In the genomic region with DNA sequence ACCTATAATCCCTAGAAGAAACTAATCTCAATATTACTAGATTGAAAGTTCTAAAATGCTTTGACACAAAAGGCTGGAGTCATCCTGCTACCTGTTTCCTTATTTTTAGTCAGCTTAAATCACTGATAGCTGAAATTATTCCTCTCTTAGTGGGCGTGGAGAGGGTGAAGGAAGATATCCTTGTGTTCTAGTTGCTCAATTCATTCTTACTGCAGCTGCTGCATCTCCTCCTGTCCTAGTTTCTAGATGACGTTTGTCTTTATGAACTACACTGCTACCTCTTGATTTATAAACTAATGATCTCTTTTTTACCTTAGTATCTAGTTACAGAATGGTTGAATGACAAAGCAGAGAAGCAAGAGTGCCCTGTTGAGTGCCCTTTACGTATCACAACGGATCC, we compare ENCODE assay signal across 24 cellular contexts. TPM values are rescaled to one million over a fixed set of nuclear protein-coding genes. Genes with fewer than 3 reads are reported as not detected.
DNase-seq lines count a peak whose midpoint lies in the region; ATAC-seq and TF ChIP-seq lines count a peak whose summit lies in the region.
"Had no signal": no experiment of that assay in that cellular context is flagged by ENCODE, and none has a peak within 500 bp of the region (broad histone marks: within the 10 kb centered on the region; RNA-seq: fewer than 3 reads in every experiment).

No MANE protein-coding gene starts in this region.

- no peak overlapping the region for H3K4me3 Mint-ChIP-seq in activated naive CD8-positive, alpha-beta T cell
- H3K4me3 Mint-ChIP-seq in activated naive CD8-positive, alpha-beta T cell treated with anti-CD3 and anti-CD28 coated beads for 36 hours: no peak overlapping the region
- H3K4me3 Mint-ChIP-seq in T-helper 17 cell (no peak overlapping the region), glutamatergic neuron (ENCODE audit: unreplicated experiment) (peak overlapping the region; percentile 6)
- H3K4me3 Mint-ChIP-seq: activated naive CD4-positive, alpha-beta T cell treated with anti-CD3 and anti-CD28 coated beads, Interleukin-2, amount 10 ng/mL, durations not matched to agents 7 days and 5 days; CD14-positive monocyte; IgD-negative memory B cell; T-helper 2 cell treated with Interferon-gamma antibody and Interleukin-4, amounts not matched to agents 5 μg/mL and 100 μg/mL, for 36 hours had no signal

- no peaks in the 10 kb centered on the region for H3K9me3 ChIP-seq in T-helper 17 cell (ENCODE audit: control insufficient read depth, low read length, poor library complexity, severe bottlenecking)
- H3K9me3 ChIP-seq: neutrophil, psoas muscle, tibial nerve had no signal

- DNase-seq in activated naive CD8-positive, alpha-beta T cell treated with anti-CD3 and anti-CD28 coated beads for 36 hours: no peak
- DNase-seq in T-helper 17 cell (no peak), glutamatergic neuron (no peak), substantia nigra (lab: John Stamatoyannopoulos, UW) (no peak), NCI-H748 treated with DMSO at 0.1 percent for 48 hours (lab: John Stamatoyannopoulos, UW) (no peak), NCI-H510A treated with DMSO at 0.1 percent for 48 hours (lab: John Stamatoyannopoulos, UW) (no peak)
- DNase-seq: activated naive CD4-positive, alpha-beta T cell treated with anti-CD3 and anti-CD28 coated beads, Interleukin-2, amount 10 ng/mL, durations not matched to agents 7 days and 5 days; activated T-cell treated with anti-CD3 and anti-CD28 coated beads, Interleukin-2, amount 50 U/mL, for 48 hours; aorta; central memory CD4-positive, alpha-beta T cell; NCI-H1105; NCI-H1930; NCI-H2227 treated with DMSO at 0.1 percent for 48 hours; psoas muscle; small intestine; stimulated activated naive CD4-positive, alpha-beta T cell had no signal

- no peaks in the 10 kb centered on the region for H3K9me3 Mint-ChIP-seq in activated naive CD8-positive, alpha-beta T cell (ENCODE audit: low read depth)
- H3K9me3 Mint-ChIP-seq in activated naive CD8-positive, alpha-beta T cell treated with anti-CD3 and anti-CD28 coated beads for 36 hours: no peaks in the 10 kb centered on the region
- peaks cover 5% of the 10 kb centered on the region for H3K9me3 Mint-ChIP-seq in glutamatergic neuron (ENCODE audit: unreplicated experiment)
- H3K9me3 Mint-ChIP-seq: activated naive CD4-positive, alpha-beta T cell treated with anti-CD3 and anti-CD28 coated beads, Interleukin-2, amount 10 ng/mL, durations not matched to agents 7 days and 5 days; CD14-positive monocyte; IgD-negative memory B cell; T-helper 2 cell treated with Interferon-gamma antibody and Interleukin-4, amounts not matched to agents 5 μg/mL and 100 μg/mL, for 36 hours had no signal

- H3K27ac Mint-ChIP-seq in activated naive CD8-positive, alpha-beta T cell: peak overlapping the region; percentile 47
- no peak overlapping the region for H3K27ac Mint-ChIP-seq in activated naive CD8-positive, alpha-beta T cell treated with anti-CD3 and anti-CD28 coated beads for 36 hours
- peak overlapping the region; percentile 69 for H3K27ac Mint-ChIP-seq in T-helper 17 cell
- H3K27ac Mint-ChIP-seq in glutamatergic neuron (ENCODE audit: unreplicated experiment): peak overlapping the region; percentile 40
- H3K27ac Mint-ChIP-seq: activated naive CD4-positive, alpha-beta T cell treated with anti-CD3 and anti-CD28 coated beads, Interleukin-2, amount 10 ng/mL, durations not matched to agents 7 days and 5 days; IgD-negative memory B cell; T-helper 2 cell treated with Interferon-gamma antibody and Interleukin-4, amounts not matched to agents 5 μg/mL and 100 μg/mL, for 36 hours had no signal

- H3K4me1 Mint-ChIP-seq in activated naive CD8-positive, alpha-beta T cell (ENCODE audit: low read depth): peaks cover 21% of the 10 kb centered on the region
- peaks cover 16% of the 10 kb centered on the region for H3K4me1 Mint-ChIP-seq in activated naive CD8-positive, alpha-beta T cell treated with anti-CD3 and anti-CD28 coated beads for 36 hours
- H3K4me1 Mint-ChIP-seq in T-helper 17 cell: peaks cover 18% of the 10 kb centered on the region
- no peaks in the 10 kb centered on the region for H3K4me1 Mint-ChIP-seq in glutamatergic neuron (ENCODE audit: low read depth, unreplicated experiment)

- ATAC-seq in T-helper 17 cell: no peak

- H3K27me3 Mint-ChIP-seq in activated naive CD8-positive, alpha-beta T cell: no peaks in the 10 kb centered on the region
- no peaks in the 10 kb centered on the region for H3K27me3 Mint-ChIP-seq in activated naive CD8-positive, alpha-beta T cell treated with anti-CD3 and anti-CD28 coated beads for 36 hours
- H3K27me3 Mint-ChIP-seq in T-helper 17 cell (no peaks in the 10 kb centered on the region), glutamatergic neuron (ENCODE audit: unreplicated experiment) (peaks cover 2% of the 10 kb centered on the region)
- H3K27me3 Mint-ChIP-seq: activated naive CD4-positive, alpha-beta T cell treated with anti-CD3 and anti-CD28 coated beads, Interleukin-2, amount 10 ng/mL, durations not matched to agents 7 days and 5 days; IgD-negative memory B cell had no signal

- peaks cover 19% of the 10 kb centered on the region for H3K36me3 Mint-ChIP-seq in activated naive CD8-positive, alpha-beta T cell
- H3K36me3 Mint-ChIP-seq in activated naive CD8-positive, alpha-beta T cell treated with anti-CD3 and anti-CD28 coated beads for 36 hours: peaks cover 30% of the 10 kb centered on the region
- H3K36me3 Mint-ChIP-seq in T-helper 17 cell (ENCODE audit: low read depth) (peaks cover 15% of the 10 kb centered on the region), glutamatergic neuron (ENCODE audit: unreplicated experiment) (no peaks in the 10 kb centered on the region)
- H3K36me3 Mint-ChIP-seq: IgD-negative memory B cell had no signal

- peak overlapping the region; percentile 40 for H3K27ac ChIP-seq in substantia nigra (ENCODE audit: low read depth, low read length, poor library complexity, severe bottlenecking)
- H3K27ac ChIP-seq: neutrophil, psoas muscle, RWPE1, SK-N-MC had no signal

- TF ChIP-seq CTCF in glutamatergic neuron (IDR thresholded peaks at IDR 0.05; ENCODE audit: partially characterized antibody, unreplicated experiment): no peak

RNA-seq across cellular contexts. Expression of gene SETD5, which starts 50.7 kb away (rescaled TPM):
- 100 to 1,000 TPM; 104 to 112 TPM for total RNA-seq in activated naive CD8-positive, alpha-beta T cell treated with anti-CD3 and anti-CD28 coated beads for 36 hours
- 100 to 1,000 TPM; 103 to 105 TPM for total RNA-seq in T-helper 17 cell
- total RNA-seq in glutamatergic neuron (ENCODE audit: unreplicated experiment): 337 TPM
